Comparison of ENCODE assay signal across 20 cellular contexts in genomic region chr22:46017166-46017565, GRCh38. TPM values are rescaled to one million over a fixed set of nuclear protein-coding genes. Genes with fewer than 3 reads are reported as not detected.
"Had no signal": no experiment of that assay in that cellular context is flagged by ENCODE, and none has a peak within 500 bp of the region (broad histone marks: within the 10 kb centered on the region; RNA-seq: fewer than 3 reads in every experiment).

No MANE protein-coding gene starts in this region.

- DNase-seq: activated B cell treated with CpG ODN at 0.5 μM for 24 hours; activated CD4-positive, alpha-beta T cell treated with anti-CD3 and anti-CD28 coated beads for 1 hour; activated CD4-positive, alpha-beta T cell treated with anti-CD3 and anti-CD28 coated beads, Interleukin-2, amount 10 ng/mL, durations not matched to agents 24 days and 14 days; activated CD4-positive, alpha-beta T cell treated with anti-CD3 and anti-CD28 coated beads, Interleukin-2, amount 50 U/mL, for 48 hours; activated CD8-positive, alpha-beta memory T cell treated with anti-CD3 and anti-CD28 coated beads, Interleukin-2, amount 10 ng/mL, durations not matched to agents 7 days and 5 days; activated naive CD4-positive, alpha-beta T cell treated with Interleukin-2 at 50 U/mL for 16 hours; activated naive CD8-positive, alpha-beta T cell treated with anti-CD3 and anti-CD28 coated beads, Interleukin-2, amount 50 U/mL, for 24 hours; activated T-cell treated with anti-CD3 and anti-CD28 coated beads, Interleukin-2, amount 50 U/mL, for 24 hours; colonic mucosa; NCI-H1105 treated with DMSO at 0.1 percent for 48 hours; NCI-H1436 treated with DMSO at 0.1 percent for 48 hours; NCI-H187; NCI-H2081; NCI-H446; SHP77 treated with DMSO at 0.1 percent for 48 hours; T-helper 17 cell; T-helper 9 cell had no signal

- ATAC-seq: activated CD8-positive, alpha-beta memory T cell treated with anti-CD3 and anti-CD28 coated beads, Interleukin-2, amount 10 ng/mL, durations not matched to agents 7 days and 5 days; activated naive CD4-positive, alpha-beta T cell treated with anti-CD3 and anti-CD28 coated beads, Interleukin-2, amount 50 U/mL, for 72 hours; activated naive CD8-positive, alpha-beta T cell treated with anti-CD3 and anti-CD28 coated beads, Interleukin-2, amount 50 U/mL, for 24 hours; T-helper 17 cell had no signal

- H3K36me3 ChIP-seq: colonic mucosa had no signal

- H3K27ac ChIP-seq: colonic mucosa had no signal

- H3K4me3 ChIP-seq: colonic mucosa had no signal

- H3K9me3 ChIP-seq: colonic mucosa had no signal

- H3K27me3 ChIP-seq: colonic mucosa had no signal

RNA-seq across cellular contexts. Expression of gene WNT7B, which starts 40.2 kb away (rescaled TPM):
- total RNA-seq: activated B cell treated with CpG ODN at 0.5 μM for 24 hours; activated CD4-positive, alpha-beta T cell treated with anti-CD3 and anti-CD28 coated beads, Interleukin-2, amount 10 ng/mL, durations not matched to agents 24 days and 14 days; activated CD8-positive, alpha-beta memory T cell treated with anti-CD3 and anti-CD28 coated beads, Interleukin-2, amount 10 ng/mL, durations not matched to agents 7 days and 5 days; cardiac septum; SK-MEL-5; T-helper 17 cell had no signal
